Comparison of ENCODE assay signal across 18 cellular contexts in the genomic region with DNA sequence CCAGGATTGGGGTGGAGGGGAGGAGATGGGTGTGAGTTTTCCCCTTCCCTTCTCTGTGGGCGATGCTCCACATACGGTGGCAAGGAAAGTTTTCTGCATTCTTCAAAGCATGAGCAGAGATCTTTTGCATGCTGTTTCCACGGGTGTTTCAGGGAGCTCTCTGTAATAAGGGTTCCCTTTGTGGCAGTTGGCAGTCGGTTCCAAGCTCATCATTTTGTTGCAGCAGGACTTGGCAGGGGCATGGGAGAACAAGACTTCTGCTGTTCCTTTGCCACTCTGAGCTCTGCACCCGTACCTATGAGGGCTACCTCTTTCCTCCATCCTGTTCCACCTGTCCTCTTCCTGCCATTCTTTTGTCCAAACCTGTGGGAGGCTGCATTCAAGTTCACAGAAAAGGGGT.
DNase-seq lines count a peak whose midpoint lies in the region; TF ChIP-seq lines count a peak whose summit lies in the region.
"Had no signal": no experiment of that assay in that cellular context is flagged by ENCODE, and none has a peak within 500 bp of the region (broad histone marks: within the 10 kb centered on the region; RNA-seq: fewer than 3 reads in every experiment).

No MANE protein-coding gene starts in this region.

- H3K27ac Mint-ChIP-seq in CD14-positive monocyte = peak overlapping the region in 1 of 7 donors; percentile 33

- no peaks in the 10 kb centered on the region for H3K9me3 ChIP-seq in ovary
- H3K9me3 ChIP-seq: HAP-1 had no signal

- H3K27me3 Mint-ChIP-seq in CD14-positive monocyte (ENCODE audit: low read depth in 3 of 3) = peaks cover 2 to 5% (median 5%) of the 10 kb centered on the region in 3 donors

- peaks cover 0 to 10% (median 0%) of the 10 kb centered on the region in 7 donors for H3K9me3 Mint-ChIP-seq in CD14-positive monocyte

- H3K27ac ChIP-seq in ovary = no peak overlapping the region
- H3K27ac ChIP-seq: C4-2B had no signal

- H3K4me1 Mint-ChIP-seq in CD14-positive monocyte = peaks cover 8% of the 10 kb centered on the region

- no peak for TF ChIP-seq EP300 in ovary (IDR thresholded peaks at IDR 0.05)

- intact Hi-C loops in head of caudate nucleus (cut with DNase I) (no loop called here), CD14-positive monocyte (cut with micrococcal nuclease) (no loop called here), ovary (cut with DNase I) (no loop called here)

- DNase-seq in amygdala (lab: John Stamatoyannopoulos, UW) (peak in 35 of 56 donors; percentile 4 to 71 (median 21)), head of caudate nucleus (peak in 35 of 42 donors; percentile 10 to 72 (median 33)), nucleus accumbens (lab: John Stamatoyannopoulos, UW) (peak in 39 of 56 donors; percentile 1 to 70 (median 15)), superior temporal gyrus (ENCODE audit: extremely low spot score) (peak; percentile 65), CD14-positive monocyte (ENCODE audit: low spot score) (no peak), ovary (no peak), MV-4-11 (lab: John Stamatoyannopoulos, UW) (no peak)
- DNase-seq: DMS79 treated with DMSO at 0.1 percent for 48 hours, KG1, NCI-H1694 treated with DMSO at 0.1 percent for 48 hours, NCI-H2227 treated with DMSO at 0.1 percent for 48 hours, NCI-H510A treated with DMSO at 0.1 percent for 48 hours, NCI-H774, PC-3, RPMI8226, SIG-M5 had no signal

- WGBS in ovary, 3 donors = 77 to 84% (median 80%) methylated on average over 5 of the region's 5 CpGs

- no peak overlapping the region for H3K4me3 Mint-ChIP-seq in CD14-positive monocyte

- no peaks in the 10 kb centered on the region for H3K27me3 ChIP-seq in ovary

- no peak for TF ChIP-seq POLR2A in ovary (IDR thresholded peaks at IDR 0.05)

- no peak for TF ChIP-seq CTCF in CD14-positive monocyte (IDR thresholded peaks at IDR 0.05)
- no peak for TF ChIP-seq CTCF in ovary (IDR thresholded peaks at IDR 0.05)

- H3K4me3 ChIP-seq in ovary = no peak overlapping the region
- H3K4me3 ChIP-seq: HAP-1 had no signal

- H3K36me3 Mint-ChIP-seq in CD14-positive monocyte = no peaks in the 10 kb centered on the region

- H3K36me3 ChIP-seq in ovary = no peaks in the 10 kb centered on the region
- H3K36me3 ChIP-seq: HAP-1 had no signal

- peaks cover 3% of the 10 kb centered on the region for H3K4me1 ChIP-seq in ovary (ENCODE audit: insufficient read depth)
- H3K4me1 ChIP-seq: HAP-1 had no signal

Comparison
In these comparisons a context has a peak if more than half of its experiments do, and no peak if none do; other contexts are left out.
1. DNase-seq: peak in amygdala (35 of 56), head of caudate nucleus (35 of 42), nucleus accumbens (39 of 56) and superior temporal gyrus (single experiment); none in CD14-positive monocyte (single experiment), ovary (0 of 5) and MV-4-11 (single experiment).